ENCODE assay signal across 22 cellular contexts in the genomic region with DNA sequence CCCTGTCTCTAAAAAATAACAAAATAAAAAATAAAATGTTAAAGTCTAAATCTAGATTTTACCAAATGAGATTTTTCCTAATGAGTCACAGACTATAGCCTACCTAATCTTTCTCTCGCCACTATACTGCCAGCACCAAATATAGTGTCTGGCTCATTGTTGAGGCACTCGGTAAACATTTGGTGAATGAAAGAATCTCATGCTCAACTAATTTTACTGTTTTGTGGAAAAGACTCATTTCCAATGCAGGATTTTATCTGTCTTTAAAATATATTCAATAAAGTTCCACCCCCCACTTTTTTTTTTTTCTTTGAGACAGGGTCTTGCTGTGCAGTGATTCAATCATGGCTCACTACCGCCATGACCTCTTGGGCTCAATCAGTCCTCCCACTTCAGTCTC.
DNase-seq lines count a peak whose midpoint lies in the region; ATAC-seq and TF ChIP-seq lines count a peak whose summit lies in the region.
"Had no signal": no experiment of that assay in that cellular context is flagged by ENCODE, and none has a peak within 500 bp of the region (broad histone marks: within the 10 kb centered on the region; RNA-seq: fewer than 3 reads in every experiment).

No MANE protein-coding gene starts in this region.

- H3K27me3 ChIP-seq in PC-3 (ENCODE audit: low read length) = no peaks in the 10 kb centered on the region
- no peaks in the 10 kb centered on the region for H3K27me3 ChIP-seq in aorta (ENCODE audit: control insufficient read depth in 1 of 2, insufficient read depth in 2 of 2, low read length in 1 of 2)
- H3K27me3 ChIP-seq in CD4-positive, alpha-beta T cell (ENCODE audit: control insufficient read depth, insufficient read depth, low read length) = no peaks in the 10 kb centered on the region
- H3K27me3 ChIP-seq: Peyer's patch had no signal

- peak; percentile 93 for ATAC-seq in PC-3
- peak; percentile 37 for ATAC-seq in aorta (ENCODE audit: low FRiP score)
- ATAC-seq in CD4-positive, alpha-beta T cell (ENCODE audit: poor library complexity) = no peak
- ATAC-seq: GM23338, SK-N-SH treated with all-trans-retinoic acid at 6 μM for 48 hours had no signal

- CTCF ChIA-PET in PC-3 (lab: Charles Lee) = interaction anchor here (0.6 kb wide), 1 partner anchor 16 kb away, joined by 6 read pairs; no protein-coding TSS in a partner anchor
- CTCF ChIA-PET in CD4-positive, alpha-beta T cell (lab: Charles Lee) = no interaction called here

- H3K27ac ChIP-seq in PC-3 (ENCODE audit: low read length) (peak overlapping the region; percentile 98), aorta (ENCODE audit: low read depth in 1 of 2, low read length in 2 of 2) (peak overlapping the region in 1 of 2 donors; percentile 51)
- H3K27ac ChIP-seq in CD4-positive, alpha-beta T cell (ENCODE audit: low read depth, low read length) = no peak overlapping the region
- H3K27ac ChIP-seq: BLaER1, Peyer's patch had no signal

- no peak overlapping the region for H2AFZ ChIP-seq in PC-3 (ENCODE audit: low read length)
- H2AFZ ChIP-seq: GM23338 had no signal

- POLR2A ChIA-PET in PC-3 (lab: Charles Lee; ENCODE audit: unreplicated experiment) = interaction anchor here (0.6 to 0.7 kb wide), 2 partner anchors 17 to 69 kb away, joined by 3 to 5 read pairs; no protein-coding TSS in a partner anchor
- POLR2A ChIA-PET in CD4-positive, alpha-beta T cell (lab: Charles Lee) = no interaction called here

- H3K36me3 ChIP-seq in PC-3 (ENCODE audit: low read depth, low read length) (peaks cover 38% of the 10 kb centered on the region), aorta (ENCODE audit: control insufficient read depth in 1 of 2, insufficient read depth in 2 of 2, low read length in 1 of 2) (no peaks in the 10 kb centered on the region)
- H3K36me3 ChIP-seq: Peyer's patch had no signal

- no peaks in the 10 kb centered on the region for H3K9me2 ChIP-seq in PC-3 (replicated peaks; ENCODE audit: low read length)

- H3K4me3 ChIP-seq in PC-3 (ENCODE audit: low read length) = no peak overlapping the region
- H3K4me3 ChIP-seq in aorta (ENCODE audit: low read length in 2 of 2) = no peak overlapping the region
- H3K4me3 ChIP-seq: BLaER1, GM23338, Peyer's patch had no signal

- H3K4me1 Mint-ChIP-seq in chondrocyte (ENCODE audit: low read depth) = peaks cover 53% of the 10 kb centered on the region
- H3K4me1 Mint-ChIP-seq in CD4-positive, alpha-beta T cell (ENCODE audit: low read depth) = no peaks in the 10 kb centered on the region
- H3K4me1 Mint-ChIP-seq: CD8-positive, alpha-beta memory T cell; GM23338 had no signal

- H3K79me2 ChIP-seq in PC-3 (ENCODE audit: low read length) = peaks cover 13% of the 10 kb centered on the region; the same call in 1 of the 2 replicates

- TF ChIP-seq CTCF in PC-3 (conservative IDR thresholded peaks at IDR 0.05; ENCODE audit: low read depth, low read length) (no peak), chondrocyte (IDR thresholded peaks at IDR 0.05) (no peak)
- no peak for TF ChIP-seq CTCF in CD4-positive, alpha-beta T cell (IDR thresholded peaks at IDR 0.05)

- H3K4me3 Mint-ChIP-seq in chondrocyte (ENCODE audit: unreplicated experiment) = no peak overlapping the region
- H3K4me3 Mint-ChIP-seq in CD4-positive, alpha-beta T cell = no peak overlapping the region
- H3K4me3 Mint-ChIP-seq: CD8-positive, alpha-beta memory T cell; GM23338 had no signal

- no peaks in the 10 kb centered on the region for H3K9me3 Mint-ChIP-seq in chondrocyte (ENCODE audit: low read depth)
- H3K9me3 Mint-ChIP-seq in CD4-positive, alpha-beta T cell = no peaks in the 10 kb centered on the region
- H3K9me3 Mint-ChIP-seq: CD8-positive, alpha-beta memory T cell; GM23338 had no signal

- peaks cover 39% of the 10 kb centered on the region for H3K36me3 Mint-ChIP-seq in chondrocyte (ENCODE audit: low read depth)
- no peaks in the 10 kb centered on the region for H3K36me3 Mint-ChIP-seq in CD4-positive, alpha-beta T cell (ENCODE audit: low read depth)
- H3K36me3 Mint-ChIP-seq: CD8-positive, alpha-beta memory T cell had no signal

- peak overlapping the region; percentile 62 for H3K4me2 ChIP-seq in PC-3 (ENCODE audit: low read length)
- H3K4me2 ChIP-seq: BLaER1, GM23338 had no signal

- H3K4me1 ChIP-seq in PC-3 (ENCODE audit: insufficient read depth, low read length) (peaks cover 33% of the 10 kb centered on the region), aorta (ENCODE audit: control insufficient read depth in 1 of 2, insufficient read depth in 2 of 2, low read length in 2 of 2) (peaks cover 0 to 2% of the 10 kb centered on the region in 2 donors)
- H3K4me1 ChIP-seq: BLaER1, Peyer's patch had no signal

- no peaks in the 10 kb centered on the region for H3F3A ChIP-seq in PC-3 (ENCODE audit: low read length, unreplicated experiment)

- intact Hi-C loops in PC-3 (cut with micrococcal nuclease) (loop anchor here (2.0 kb wide), 2 partner anchors 16 to 40 kb away; no protein-coding TSS in a partner anchor), aorta (cut with DNase I) (loop anchor here in 1 of 2 donors (10.0 kb wide), 1 partner anchor 48 kb away; no protein-coding TSS in a partner anchor)
- intact Hi-C loops in CD4-positive, alpha-beta T cell (cut with DNase I, micrococcal nuclease) = no loop called here

- DNase-seq in EL (peak; percentile 59), PC-3 (peak; percentile 89), chondrocyte (ENCODE audit: low spot score) (no peak), aorta (no peak), KG1 (lab: John Stamatoyannopoulos, UW) (no peak)
- DNase-seq in CD4-positive, alpha-beta T cell = no peak
- no peak for DNase-seq in stimulated activated CD4-positive, alpha-beta T cell treated with anti-CD3 and anti-CD28 coated beads, Interleukin-12 subunit alpha, Interleukin-12 subunit beta, amount 100 ng/mL, for 4 hours
- DNase-seq: ACHN; CD8-positive, alpha-beta memory T cell; DMS79; GDM1; MM.1S; NCI-H1105; NCI-H1694; NCI-H2107; NCI-H226; NCI-H524 treated with DMSO at 0.1 percent for 48 hours; Peyer's patch; Right ventricle myocardium superior had no signal

- no peaks in the 10 kb centered on the region for H4K20me1 ChIP-seq in PC-3 (ENCODE audit: low read length)

- H3K27me3 Mint-ChIP-seq in chondrocyte (ENCODE audit: low read depth) = no peaks in the 10 kb centered on the region
- H3K27me3 Mint-ChIP-seq in CD4-positive, alpha-beta T cell = no peaks in the 10 kb centered on the region
- H3K27me3 Mint-ChIP-seq: CD8-positive, alpha-beta memory T cell had no signal

- BruUV-seq in PC-3 (replicated peaks; lab: Mats Ljungman, UMichigan) = no TSS peak

- no peaks in the 10 kb centered on the region for H3K9me3 ChIP-seq in PC-3 (ENCODE audit: low read length)
- no peaks in the 10 kb centered on the region for H3K9me3 ChIP-seq in aorta (ENCODE audit: control insufficient read depth, low read length)
- no peaks in the 10 kb centered on the region for H3K9me3 ChIP-seq in CD4-positive, alpha-beta T cell (ENCODE audit: control insufficient read depth, low read length)
- H3K9me3 ChIP-seq: BLaER1, Peyer's patch had no signal

- 22 to 42% methylated on average over 3 of the region's 3 CpGs for WGBS in aorta, 2 donors

- H3K27ac Mint-ChIP-seq in chondrocyte (ENCODE audit: unreplicated experiment) = peak overlapping the region; percentile 59
- no peak overlapping the region for H3K27ac Mint-ChIP-seq in CD4-positive, alpha-beta T cell
- H3K27ac Mint-ChIP-seq: GM23338 had no signal

- peak overlapping the region; percentile 84 for H3K9ac ChIP-seq in PC-3 (ENCODE audit: low read length)
- H3K9ac ChIP-seq: BLaER1 had no signal

Comparison
In these comparisons a context has a peak if more than half of its experiments do, and no peak if none do; other contexts are left out.
1. DNase-seq: peak in EL (single experiment) and PC-3 (single experiment); none in chondrocyte (single experiment), aorta (0 of 2), CD4-positive, alpha-beta T cell (0 of 10), KG1 (single experiment) and stimulated activated CD4-positive, alpha-beta T cell treated with anti-CD3 and anti-CD28 coated beads, Interleukin-12 subunit alpha, Interleukin-12 subunit beta, amount 100 ng/mL, for 4 hours (single experiment).